Comparison of ENCODE assay signal across 8 cellular contexts in genomic region chr15:64092864-64093626, GRCh38. TPM values are rescaled to one million over a fixed set of nuclear protein-coding genes. Genes with fewer than 3 reads are reported as not detected.
DNase-seq lines count a peak whose midpoint lies in the region; ATAC-seq, FAIRE-seq and TF ChIP-seq lines count a peak whose summit lies in the region.

No MANE protein-coding gene starts in this region.

- H3K27ac ChIP-seq in KMS-11 (peak overlapping the region; percentile 74), left lung (peak overlapping the region; percentile 90 to 95)

- H3K27me3 ChIP-seq in KMS-11 (ENCODE audit: insufficient read depth, low read depth) (no peaks in the 10 kb centered on the region), left lung (no peaks in the 10 kb centered on the region)

- H3K4me2 ChIP-seq in KMS-11 = peak overlapping the region; percentile 89

- no peak for FAIRE-seq in D721Med (lab: Jason Lieb, UNC)

- no peaks in the 10 kb centered on the region for H3K9me3 ChIP-seq in left lung

- H3K4me3 ChIP-seq in KMS-11 (IDR thresholded peaks at IDR 0.05; ENCODE audit: insufficient read depth, low read depth, low read length) (no peak overlapping the region), choroid plexus epithelial cell (ENCODE audit: low read depth, low read length) (peak overlapping the region; percentile 87), left lung (peak overlapping the region; percentile 49 to 81)

- 0 out of 2 replicates have a peak, but pooled peaks have one; percentile 30 for TF ChIP-seq CTCF in KMS-11 (conservative IDR thresholded peaks at IDR 0.05; ENCODE audit: low read depth, low read length)
- no peak for TF ChIP-seq CTCF in choroid plexus epithelial cell (conservative IDR thresholded peaks at IDR 0.05; ENCODE audit: low read depth, low read length)
- TF ChIP-seq CTCF in left lung (IDR thresholded peaks at IDR 0.05) = no peak
- no peak for TF ChIP-seq CTCF in D721Med (IDR thresholded peaks at IDR 0.05; ENCODE audit: insufficient read depth, missing control alignments)

- H3K36me3 ChIP-seq in KMS-11 (ENCODE audit: insufficient read depth) (no peaks in the 10 kb centered on the region), left lung (peaks cover 0 to 12% of the 10 kb centered on the region in 2 donors)

- H2AFZ ChIP-seq in KMS-11 (ENCODE audit: low read depth) = peak overlapping the region; percentile 43; the same call in 1 of the 2 replicates

- peaks cover 43% of the 10 kb centered on the region for H3K4me1 ChIP-seq in KMS-11 (ENCODE audit: low read depth, poor library complexity, severe bottlenecking)
- H3K4me1 ChIP-seq in left lung = peaks cover 19 to 77% of the 10 kb centered on the region in 2 donors

- ATAC-seq in GM19023 (IDR thresholded peaks at IDR 0.05; ENCODE audit: unreplicated experiment) (peak; percentile 23), left lung (peak; percentile 32)

- peaks cover 48% of the 10 kb centered on the region for H3K79me2 ChIP-seq in KMS-11 (ENCODE audit: insufficient read depth, low read depth)

- DNase-seq in Ammon's horn (ENCODE audit: low spot score) = peak; percentile 46
- peak in 3 of 5 experiments; percentile 6 to 72 (median 20) for DNase-seq in T-helper 2 cell
- DNase-seq in choroid plexus epithelial cell (ENCODE audit: low read depth) = peak; percentile 75
- peak in 1 of 2 donors; percentile 63 for DNase-seq in left lung
- DNase-seq in stimulated activated CD8-positive, alpha-beta memory T cell treated with anti-CD3 and anti-CD28 coated beads, Interleukin-4, amount 100 ng/mL, for 24 hours (ENCODE audit: low read depth) = peak; percentile 7
- DNase-seq in D721Med (ENCODE audit: insufficient read length, low spot score) = no peak

- H3K9ac ChIP-seq in KMS-11 = peak overlapping the region; percentile 70

- intact Hi-C loops in left lung (cut with DNase I) = no loop called here

- no peaks in the 10 kb centered on the region for H4K20me1 ChIP-seq in KMS-11 (ENCODE audit: insufficient read depth)

RNA-seq across cellular contexts. Expression of gene CIAO2A, which starts 0.6 kb away (rescaled TPM):
- total RNA-seq in left lung = 10 to 100 TPM; 51.4 to 73.0 TPM

RNA-seq across cellular contexts. Expression of gene SNX1, which starts 2.7 kb away (rescaled TPM):
- 100 to 1,000 TPM; 150 to 160 TPM for total RNA-seq in left lung

RNA-seq across cellular contexts. Expression of gene DAPK2, which starts 46.8 kb away (rescaled TPM):
- 10 to 100 TPM; 23.8 to 59.3 TPM for total RNA-seq in left lung

RNA-seq across cellular contexts. Expression of gene SNX22, which starts 58.5 kb away (rescaled TPM):
- 1 to 10 TPM; 6.2 to 7.4 TPM for total RNA-seq in left lung
